ENCODE assay signal across 9 cellular contexts in genomic region chr5:142807378-142807911, GRCh38. TPM values are rescaled to one million over a fixed set of nuclear protein-coding genes. Genes with fewer than 3 reads are reported as not detected.
DNase-seq lines count a peak whose midpoint lies in the region; ATAC-seq, FAIRE-seq and TF ChIP-seq lines count a peak whose summit lies in the region.
"Had no signal": no experiment of that assay in that cellular context is flagged by ENCODE, and none has a peak within 500 bp of the region (broad histone marks: within the 10 kb centered on the region; RNA-seq: fewer than 3 reads in every experiment).

No MANE protein-coding gene starts in this region.

- H3K27ac Mint-ChIP-seq in neural crest cell (ENCODE audit: unreplicated experiment): no peak overlapping the region
- H3K27ac Mint-ChIP-seq: activated naive CD8-positive, alpha-beta T cell treated with anti-CD3 and anti-CD28 coated beads, Interleukin-2, amount 10 ng/mL, durations not matched to agents 7 days and 5 days had no signal

- no peak for DNase-seq in GM12878 (ENCODE audit: low read depth, low spot score)
- DNase-seq in neural crest cell (ENCODE audit: low read depth, low spot score): peak; percentile 20
- no peak for DNase-seq in stimulated activated naive CD8-positive, alpha-beta T cell treated with anti-CD3 and anti-CD28 coated beads, Interleukin-15, Interleukin-2, amounts not matched to agents 100 U/mL and 50 U/mL, for 24 hours
- DNase-seq in stimulated activated CD4-positive, alpha-beta T cell treated with anti-CD3 and anti-CD28 coated beads, Interleukin-4, amount 100 ng/mL, for 4 hours: no peak
- DNase-seq in activated naive CD4-positive, alpha-beta T cell treated with anti-CD3 and anti-CD28 coated beads, Interleukin-2, amount 50 U/mL, for 16 hours: no peak
- no peak for DNase-seq in activated naive CD4-positive, alpha-beta T cell treated with Interleukin-2 at 50 U/mL for 16 hours
- DNase-seq: activated naive CD8-positive, alpha-beta T cell treated with anti-CD3 and anti-CD28 coated beads, Interleukin-2, amount 10 ng/mL, durations not matched to agents 7 days and 5 days had no signal

- H3K4me3 Mint-ChIP-seq in neural crest cell: peak overlapping the region; percentile 69
- H3K4me3 Mint-ChIP-seq: activated naive CD8-positive, alpha-beta T cell treated with anti-CD3 and anti-CD28 coated beads, Interleukin-2, amount 10 ng/mL, durations not matched to agents 7 days and 5 days had no signal

- SMC1A ChIA-PET in GM12878 (lab: Charles Lee; ENCODE audit: uncharacterized antibody, unreplicated experiment): interaction anchor here (0.6 kb wide), 1 partner anchor 116 kb away, joined by 3 read pairs; no protein-coding TSS in a partner anchor

- intact Hi-C loops in GM12878 (cut with micrococcal nuclease; ENCODE audit: unreplicated experiment): no loop called here

- no peak for TF ChIP-seq POLR2A in GM12878 (IDR thresholded peaks at IDR 0.05; ENCODE audit: low read depth, low read length)

- ATAC-seq in GM18861 (IDR thresholded peaks at IDR 0.05; ENCODE audit: unreplicated experiment): peak; percentile 50
- peak; percentile 66 for ATAC-seq in HG02870 (IDR thresholded peaks at IDR 0.05; ENCODE audit: unreplicated experiment)
- peak; percentile 73 for ATAC-seq in GM12878
- no peak for ATAC-seq in stimulated activated naive CD8-positive, alpha-beta T cell treated with anti-CD3 and anti-CD28 coated beads, Interleukin-15, Interleukin-2, amounts not matched to agents 100 U/mL and 50 U/mL, for 24 hours

- no peak overlapping the region for H2AFZ ChIP-seq in GM12878 (ENCODE audit: control insufficient read depth, low read depth, low read length)

- H3K79me2 ChIP-seq in GM12878 (ENCODE audit: control insufficient read depth, insufficient read depth, low read length): no peaks in the 10 kb centered on the region

- TF ChIP-seq RAD21 in GM12878 (IDR thresholded peaks at IDR 0.05; ENCODE audit: insufficient read depth, low read depth, low read length): no peak

- in situ Hi-C loops in GM12878 (cut with MboI): no loop called here

- no peak for TF ChIP-seq EP300 in GM12878 (IDR thresholded peaks at IDR 0.05; ENCODE audit: borderline replicate concordance in 1 of 2, control insufficient read depth in 1 of 2, low read depth in 2 of 2, low read length in 2 of 2)

- no peak overlapping the region for H3K4me2 ChIP-seq in GM12878 (ENCODE audit: control insufficient read depth, insufficient read depth)

- no peaks in the 10 kb centered on the region; the same call in 1 of the 3 replicates for H3K9me3 ChIP-seq in GM12878 (replicated peaks; ENCODE audit: control insufficient read depth, insufficient read depth, low read length)

- CTCF ChIA-PET in GM12878 (lab: Yijun Ruan, JAX): interaction anchor here (1.4 kb wide), 1 partner anchor 14 kb away, joined by 6 read pairs; no protein-coding TSS in a partner anchor

- RAD21 ChIA-PET in GM12878 (lab: Charles Lee; ENCODE audit: unreplicated experiment): interaction anchor here (1.0 to 1.3 kb wide), 2 partner anchors 37 to 46 kb away, joined by 3 read pairs; partner anchors contain the start of gene ARHGAP26

- H3K36me3 Mint-ChIP-seq in neural crest cell (ENCODE audit: low read depth): no peaks in the 10 kb centered on the region

- peaks cover 8% of the 10 kb centered on the region; the same call in 1 of the 2 replicates for H3K4me1 ChIP-seq in GM12878 (ENCODE audit: control insufficient read depth, insufficient read depth, low read length)

- H3K27me3 ChIP-seq in GM12878 (replicated peaks in 1 of 2; ENCODE audit: control insufficient read depth in 2 of 2, insufficient read depth in 2 of 2, low read length in 1 of 2): no peaks in the 10 kb centered on the region

- no peaks in the 10 kb centered on the region for H3K27me3 Mint-ChIP-seq in neural crest cell (ENCODE audit: low read depth)
- H3K27me3 Mint-ChIP-seq: activated naive CD8-positive, alpha-beta T cell treated with anti-CD3 and anti-CD28 coated beads, Interleukin-2, amount 10 ng/mL, durations not matched to agents 7 days and 5 days had no signal

- POLR2A ChIA-PET in GM12878 (lab: Charles Lee): no interaction called here

- TF ChIP-seq CTCF in GM12878 (IDR thresholded peaks at IDR 0.05 in 2 of 3, conservative IDR thresholded peaks at IDR 0.05 in 1 of 3; ENCODE audit: control insufficient read depth in 2 of 3, extremely low read depth in 1 of 3, insufficient read depth in 1 of 3, low read depth in 3 of 3, low read length in 3 of 3) (no peak), neural crest cell (conservative IDR thresholded peaks at IDR 0.05) (no peak)

- H4K20me1 ChIP-seq in GM12878 (ENCODE audit: control insufficient read depth, insufficient read depth): no peaks in the 10 kb centered on the region

- H3K9ac ChIP-seq in GM12878 (ENCODE audit: control insufficient read depth, insufficient read depth, low read length): no peak overlapping the region

- H3K27ac ChIP-seq in GM12878 (ENCODE audit: control insufficient read depth, insufficient read depth): no peak overlapping the region

- no peak for FAIRE-seq in GM12878 (lab: Jason Lieb, UNC)

- H3K4me1 Mint-ChIP-seq in neural crest cell: peaks cover 43% of the 10 kb centered on the region

- 58% methylated on average over 6 of the region's 6 CpGs for WGBS in GM12878 (ENCODE audit: insufficient coverage, insufficient replicate concordance, low lambda C conversion rate, missing lambda C conversion rate)

- H3K36me3 ChIP-seq in GM12878 (ENCODE audit: control insufficient read depth in 2 of 2, insufficient read depth in 2 of 2, low read length in 1 of 2): no peaks in the 10 kb centered on the region

- H3K9me3 Mint-ChIP-seq in neural crest cell: no peaks in the 10 kb centered on the region
- H3K9me3 Mint-ChIP-seq: activated naive CD8-positive, alpha-beta T cell treated with anti-CD3 and anti-CD28 coated beads, Interleukin-2, amount 10 ng/mL, durations not matched to agents 7 days and 5 days had no signal

- no peak overlapping the region for H3K4me3 ChIP-seq in GM12878

- BruUV-seq in GM12878 (replicated peaks; lab: Mats Ljungman, UMichigan): no TSS peak

TF ChIP-seq in GM12878, 131 proteins besides CTCF, POLR2A, EP300 and RAD21 (continues in another document):
- TF ChIP-seq SPI1 (IDR thresholded peaks at IDR 0.05; ENCODE audit: borderline replicate concordance, insufficient read depth, low read depth, low read length) (peak; percentile 89), MTA3 (IDR thresholded peaks at IDR 0.05; ENCODE audit: borderline replicate concordance, low read length) (no peak), MXI1 (IDR thresholded peaks at IDR 0.05; ENCODE audit: low read depth, low read length) (no peak), STAT3 (IDR thresholded peaks at IDR 0.05; ENCODE audit: low read depth, low read length) (no peak), KDM1A (IDR thresholded peaks at IDR 0.05; ENCODE audit: borderline replicate concordance) (no peak)
- TF ChIP-seq, protein P1, sequence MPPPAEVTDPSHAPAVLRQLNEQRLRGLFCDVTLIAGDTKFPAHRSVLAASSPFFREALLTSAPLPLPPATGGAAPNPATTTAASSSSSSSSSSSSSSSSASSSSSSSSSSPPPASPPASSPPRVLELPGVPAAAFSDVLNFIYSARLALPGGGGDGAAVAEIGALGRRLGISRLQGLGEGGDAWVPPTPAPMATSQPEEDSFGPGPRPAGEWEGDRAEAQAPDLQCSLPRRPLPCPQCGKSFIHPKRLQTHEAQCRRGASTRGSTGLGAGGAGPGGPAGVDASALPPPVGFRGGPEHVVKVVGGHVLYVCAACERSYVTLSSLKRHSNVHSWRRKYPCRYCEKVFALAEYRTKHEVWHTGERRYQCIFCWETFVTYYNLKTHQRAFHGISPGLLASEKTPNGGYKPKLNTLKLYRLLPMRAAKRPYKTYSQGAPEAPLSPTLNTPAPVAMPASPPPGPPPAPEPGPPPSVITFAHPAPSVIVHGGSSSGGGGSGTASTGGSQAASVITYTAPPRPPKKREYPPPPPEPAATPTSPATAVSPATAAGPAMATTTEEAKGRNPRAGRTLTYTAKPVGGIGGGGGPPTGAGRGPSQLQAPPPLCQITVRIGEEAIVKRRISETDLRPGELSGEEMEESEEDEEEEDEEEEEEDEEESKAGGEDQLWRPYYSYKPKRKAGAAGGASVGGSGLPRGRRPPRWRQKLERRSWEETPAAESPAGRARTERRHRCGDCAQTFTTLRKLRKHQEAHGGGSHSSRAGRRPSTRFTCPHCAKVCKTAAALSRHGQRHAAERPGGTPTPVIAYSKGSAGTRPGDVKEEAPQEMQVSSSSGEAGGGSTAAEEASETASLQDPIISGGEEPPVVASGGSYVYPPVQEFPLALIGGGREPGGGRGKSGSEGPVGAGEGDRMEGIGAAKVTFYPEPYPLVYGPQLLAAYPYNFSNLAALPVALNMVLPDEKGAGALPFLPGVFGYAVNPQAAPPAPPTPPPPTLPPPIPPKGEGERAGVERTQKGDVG (CRISPR knock-in tag; IDR thresholded peaks at IDR 0.05): no peak

RNA-seq across cellular contexts. Expression of gene ARHGAP26, which starts 37.3 kb away (rescaled TPM):
- 84.5 and 89.8 TPM in 2 replicates for total RNA-seq in GM12878 (2013; cell fraction: nucleolus; rRNA removed)
- total RNA-seq in GM12878 (2014; rRNA removed) (17.4 and 17.8 TPM in 2 replicates), GM12878 (2014; rRNA removed; fragmentation: Illumina TruSeq; extraction: Trizol) (17.4 and 19.3 TPM in 2 replicates), GM12878 (2021) (16.5 and 22.6 TPM in 2 replicates), neural crest cell (4.9 and 5.5 TPM in 2 replicates)
- 5.5 TPM for polyA plus RNA-seq in GM12878 (2011; ENCODE audit: low read depth)
- polyA plus RNA-seq in GM12878 (2011; rRNA removed) (40.0 and 41.5 TPM in 2 replicates), GM12878 (2014; fragmentation: Illumina TruSeq; extraction: Trizol) (18.2 and 19.4 TPM in 2 replicates), GM12878 (2014; fragmentation: Nextera tagmentation; extraction: Ambion mirVana) (1 to 10 TPM; 9.4 to 9.8 TPM), GM12878 (2014; rRNA removed) (9.5 and 10.2 TPM in 2 replicates), GM12878 (2016; fragmentation: Nextera tagmentation; extraction: Ambion mirVana) (10 to 100 TPM; 22.5 to 24.3 TPM)
- 35.6 and 39.3 TPM in 2 replicates for polyA plus RNA-seq in GM12878 (2011; cell fraction: cytosol; rRNA removed)
- 62.4 and 90.1 TPM in 2 replicates for polyA plus RNA-seq in GM12878 (2011; cell fraction: nucleus; rRNA removed)
- polyA plus RNA-seq in GM12878 (2012): 7.6 and 12.2 TPM in 2 replicates
- polyA minus RNA-seq in GM12878 (2011; rRNA and poly(A)+ RNA removed): 119 and 147 TPM in 2 replicates
- 18.4 and 29.0 TPM in 2 replicates for polyA minus RNA-seq in GM12878 (2011; cell fraction: cytosol; rRNA and poly(A)+ RNA removed)
- polyA minus RNA-seq in GM12878 (2011; cell fraction: nucleus; rRNA and poly(A)+ RNA removed): 255 and 393 TPM in 2 replicates
